ENCODE assay signal across 26 cellular contexts in genomic region chr7:123133924-123134323, GRCh38.
"Had no signal": no experiment of that assay in that cellular context is flagged by ENCODE, and none has a peak within 500 bp of the region (broad histone marks: within the 10 kb centered on the region; RNA-seq: fewer than 3 reads in every experiment).

No MANE protein-coding gene starts in this region.

- H3K4me1 ChIP-seq: colonic mucosa, esophagus squamous epithelium, gastrocnemius medialis, heart right ventricle, left lung, lower lobe of right lung had no signal

- H3K9me3 ChIP-seq: colonic mucosa, esophagus squamous epithelium, gastrocnemius medialis, heart right ventricle, left lung, lower lobe of right lung, mucosa of descending colon had no signal

- H3K27ac ChIP-seq: colonic mucosa, epithelial cell of prostate, esophagus squamous epithelium, gastrocnemius medialis, heart right ventricle, left lung, lower lobe of right lung had no signal

- FAIRE-seq: endometrium, islet of Langerhans, keratinocyte had no signal

- ATAC-seq: effector memory CD8-positive, alpha-beta T cell; esophagus mucosa; gastrocnemius medialis; heart right ventricle; left cardiac atrium; left lung; left ventricle myocardium superior; lower lobe of right lung; mucosa of descending colon had no signal

- H3K36me3 ChIP-seq: colonic mucosa, esophagus squamous epithelium, gastrocnemius medialis, heart right ventricle, left lung, lower lobe of right lung had no signal

- H3K27me3 ChIP-seq: colonic mucosa, esophagus squamous epithelium, gastrocnemius medialis, heart right ventricle, left lung had no signal

- H3K4me3 ChIP-seq: colonic mucosa, esophagus squamous epithelium, gastrocnemius medialis, heart right ventricle, left lung, lower lobe of right lung, mucosa of descending colon had no signal

- DNase-seq: colonic mucosa; cortex of kidney; effector CD8-positive, alpha-beta T cell; effector memory CD8-positive, alpha-beta T cell; endodermal cell; erythroblast; esophagus squamous epithelium; foreskin fibroblast; foreskin melanocyte; gastrocnemius medialis; glutamatergic neuron; head of caudate nucleus; heart right ventricle; hippocampal formation; left cardiac atrium; left lung; left ventricle myocardium superior; lower lobe of right lung; mesenchymal stem cell; mucosa of descending colon; naive B cell had no signal
